ENCODE assay signal across 12 cellular contexts in the genomic region with DNA sequence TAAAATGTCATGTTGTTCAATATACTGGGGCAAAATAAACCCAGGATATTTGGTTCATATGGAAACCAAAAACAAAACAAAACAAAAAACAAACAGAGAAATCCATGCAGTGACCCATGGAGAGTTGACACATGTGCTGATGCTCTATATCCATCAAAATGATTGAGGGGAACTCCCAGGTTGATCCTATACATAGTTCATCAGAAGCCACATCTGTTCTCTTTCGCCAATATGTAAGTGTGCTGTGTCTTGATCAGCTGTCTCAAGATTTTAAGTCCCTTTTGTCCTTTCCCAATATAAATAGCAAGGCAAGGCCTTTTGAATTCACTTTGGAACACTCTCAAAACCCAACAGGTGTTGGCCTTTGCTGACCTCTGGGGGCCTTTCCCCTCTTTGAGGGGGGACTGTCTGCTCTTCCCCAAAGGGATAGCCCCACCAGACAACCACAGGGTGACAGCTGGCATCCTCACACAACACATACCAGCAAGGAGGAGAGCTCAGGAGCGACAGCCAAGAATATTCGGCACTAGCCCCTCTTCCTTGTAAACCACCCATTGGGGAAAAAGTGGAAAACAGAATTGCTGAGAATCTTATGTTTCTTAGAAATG.
"Had no signal": no experiment of that assay in that cellular context is flagged by ENCODE, and none has a peak within 500 bp of the region (broad histone marks: within the 10 kb centered on the region; RNA-seq: fewer than 3 reads in every experiment).

No MANE protein-coding gene starts in this region.

- H3K4me2 ChIP-seq: hepatocyte had no signal

- H3K27me3 ChIP-seq: hepatocyte, stomach had no signal

- H2AFZ ChIP-seq: hepatocyte had no signal

- H3K9me3 ChIP-seq: stomach had no signal

- H3K27ac ChIP-seq: hepatocyte, stomach had no signal

- H3K36me3 ChIP-seq: stomach had no signal

- H3K4me3 ChIP-seq: hepatocyte, stomach had no signal

- ATAC-seq: activated CD4-positive, alpha-beta T cell treated with anti-CD3 and anti-CD28 coated beads for 36 hours; effector memory CD8-positive, alpha-beta T cell; left cardiac atrium; natural killer cell treated with Interleukin-12 subunit alpha and Interleukin-12 subunit beta and Interleukin-15 and Interleukin-18, amount 100 ng/mL, for 72 hours; WTC11 had no signal

- DNase-seq: activated CD4-positive, alpha-beta T cell treated with anti-CD3 and anti-CD28 coated beads for 36 hours; activated CD4-positive, alpha-beta T cell treated with anti-CD3 and anti-CD28 coated beads, Interleukin-2, amount 50 U/mL, for 48 hours; activated naive CD8-positive, alpha-beta T cell treated with anti-CD3 and anti-CD28 coated beads for 36 hours; amniotic stem cell; effector memory CD8-positive, alpha-beta T cell; left cardiac atrium; nucleus accumbens; stimulated activated CD4-positive, alpha-beta T cell treated with anti-CD3 and anti-CD28 coated beads, Interleukin-2, amount 100 ng/mL, for 24 hours; stomach had no signal

- H3K4me1 ChIP-seq: stomach had no signal

- H3K79me2 ChIP-seq: hepatocyte had no signal
